Comparison of ENCODE assay signal across 12 cellular contexts in the genomic region with DNA sequence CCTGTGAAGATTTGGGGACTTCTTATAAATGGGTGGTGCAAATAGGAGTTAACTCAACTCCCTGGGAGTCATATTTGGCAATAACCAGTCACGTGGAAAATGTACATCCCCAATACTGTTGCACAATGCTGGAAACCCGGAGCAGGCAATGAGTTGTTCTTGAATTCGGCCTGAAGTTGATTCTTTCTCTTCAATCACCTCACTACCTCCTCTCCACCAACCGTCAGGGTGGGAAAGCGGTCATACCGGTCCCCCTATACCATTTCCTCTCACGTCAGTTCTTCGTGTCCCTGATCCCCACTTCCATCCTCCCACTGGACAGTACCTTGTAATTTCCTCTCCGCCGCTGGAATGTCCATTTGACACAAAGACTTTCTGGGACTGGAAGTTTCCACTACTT. TPM values are rescaled to one million over a fixed set of nuclear protein-coding genes. Genes with fewer than 3 reads are reported as not detected.
A peak's percentile ranks its signal among the peaks of the same experiment; 100 is the strongest.
DNase-seq lines count a peak whose midpoint lies in the region; ATAC-seq and TF ChIP-seq lines count a peak whose summit lies in the region.
"Had no signal": no experiment of that assay in that cellular context is flagged by ENCODE, and none has a peak within 500 bp of the region (broad histone marks: within the 10 kb centered on the region; RNA-seq: fewer than 3 reads in every experiment).

No MANE protein-coding gene starts in this region.

- TF ChIP-seq EP300 in upper lobe of left lung (IDR thresholded peaks at IDR 0.05) = peak in 3 of 4 donors; percentile 31 to 70 (median 38)

- H3K4me3 ChIP-seq in heart left ventricle (peak overlapping the region in 10 of 12 donors; percentile 47 to 78 (median 64)), right lobe of liver (peak overlapping the region; percentile 37 to 48 (median 42)), upper lobe of left lung (peak overlapping the region; percentile 34 to 58 (median 50))

- peak in 1 of 4 donors; percentile 53 for ATAC-seq in heart left ventricle
- ATAC-seq in left ventricle myocardium superior = no peak
- ATAC-seq in activated naive CD8-positive, alpha-beta T cell treated with anti-CD3 and anti-CD28 coated beads, Interleukin-2, amount 50 U/mL, for 24 hours = no peak
- peak in 1 of 4 donors; percentile 4 for ATAC-seq in right lobe of liver
- no peak for ATAC-seq in upper lobe of left lung (ENCODE audit: low FRiP score in 2 of 2)
- no peak for ATAC-seq in GM19452 (IDR thresholded peaks at IDR 0.05; ENCODE audit: unreplicated experiment)
- no peak for ATAC-seq in WTC11

- H3K36me3 Mint-ChIP-seq in activated naive CD8-positive, alpha-beta T cell treated with anti-CD3 and anti-CD28 coated beads, Interleukin-2, amount 50 U/mL, for 24 hours (ENCODE audit: low read depth) = peaks cover 66% of the 10 kb centered on the region
- no peaks in the 10 kb centered on the region for H3K36me3 Mint-ChIP-seq in WTC11

- peak overlapping the region; percentile 28 to 96 (median 84) for H3K27ac ChIP-seq in heart left ventricle
- peak overlapping the region; percentile 30 to 85 (median 63) for H3K27ac ChIP-seq in right lobe of liver
- peak overlapping the region; percentile 82 to 91 (median 86) for H3K27ac ChIP-seq in upper lobe of left lung

- 64 to 72% (median 69%) methylated on average over 10 of the region's 10 CpGs for WGBS in heart left ventricle, 4 donors
- 49% methylated on average over 10 of the region's 10 CpGs for WGBS in right lobe of liver (ENCODE audit: insufficient coverage, low coverage, low lambda C conversion rate, missing lambda C conversion rate)
- WGBS in upper lobe of left lung, 2 donors = 41 to 51% methylated on average over 10 of the region's 10 CpGs

- intact Hi-C loops in heart left ventricle (cut with DNase I) = loop anchor here in 2 of 10 donors (2.0 to 5.0 kb wide), 3 partner anchors 15 to 288 kb away; partner anchors contain the start of genes GIMAP6 (in 1 of the 2) and GIMAP8 (in 1 of the 2)
- intact Hi-C loops in left ventricle myocardium superior (cut with micrococcal nuclease) = no loop called here
- intact Hi-C loops in right lobe of liver (cut with DNase I) = loop anchor here in 1 of 2 donors (10.0 kb wide), 1 partner anchor 295 kb away; no protein-coding TSS in a partner anchor

- POLR2A ChIA-PET in WTC11 (lab: Charles Lee) = no interaction called here

- H3K27me3 Mint-ChIP-seq in activated naive CD8-positive, alpha-beta T cell treated with anti-CD3 and anti-CD28 coated beads, Interleukin-2, amount 50 U/mL, for 24 hours = no peaks in the 10 kb centered on the region
- peaks cover 100% of the 10 kb centered on the region for H3K27me3 Mint-ChIP-seq in WTC11 (ENCODE audit: low read depth)

- DNase-seq in heart left ventricle (peak in 1 of 5 donors; percentile 48), left ventricle myocardium superior (no peak), right lobe of liver (no peak), upper lobe of left lung (no peak), WTC11 (ENCODE audit: low spot score) (no peak), NCI-H1930 (lab: John Stamatoyannopoulos, UW) (no peak)
- no peak for DNase-seq in activated naive CD8-positive, alpha-beta T cell treated with anti-CD3 and anti-CD28 coated beads, Interleukin-2, amount 50 U/mL, for 24 hours
- DNase-seq: activated gamma-delta T cell treated with Interleukin-2 at 50 U/mL for 16 hours, endodermal cell, NCI-H2107, OCI-M1 had no signal

- peaks cover 82% of the 10 kb centered on the region for H3K4me1 Mint-ChIP-seq in activated naive CD8-positive, alpha-beta T cell treated with anti-CD3 and anti-CD28 coated beads, Interleukin-2, amount 50 U/mL, for 24 hours
- H3K4me1 Mint-ChIP-seq in WTC11 = peaks cover 5% of the 10 kb centered on the region; the same call in 1 of the 2 replicates

- H3K27ac Mint-ChIP-seq in activated naive CD8-positive, alpha-beta T cell treated with anti-CD3 and anti-CD28 coated beads, Interleukin-2, amount 50 U/mL, for 24 hours = peak overlapping the region; percentile 94
- no peak overlapping the region for H3K27ac Mint-ChIP-seq in WTC11
- H3K27ac Mint-ChIP-seq: endodermal cell had no signal

- H3K4me3 Mint-ChIP-seq in activated naive CD8-positive, alpha-beta T cell treated with anti-CD3 and anti-CD28 coated beads, Interleukin-2, amount 50 U/mL, for 24 hours = peak overlapping the region; percentile 91
- H3K4me3 Mint-ChIP-seq in WTC11 = no peak overlapping the region
- H3K4me3 Mint-ChIP-seq: endodermal cell had no signal

- TF ChIP-seq POLR2A in heart left ventricle (IDR thresholded peaks at IDR 0.05) (no peak), right lobe of liver (IDR thresholded peaks at IDR 0.05) (no peak), upper lobe of left lung (IDR thresholded peaks at IDR 0.05) (no peak)

- H3K27me3 ChIP-seq in heart left ventricle (no peaks in the 10 kb centered on the region), right lobe of liver (no peaks in the 10 kb centered on the region), upper lobe of left lung (no peaks in the 10 kb centered on the region)

- CTCF ChIA-PET in WTC11 (lab: Charles Lee) = interaction anchor here (2.1 kb wide), 1 partner anchor 291 kb away, joined by 5 read pairs; no protein-coding TSS in a partner anchor

- no peaks in the 10 kb centered on the region for H3K9me3 ChIP-seq in heart left ventricle
- H3K9me3 ChIP-seq in right lobe of liver = no peaks in the 10 kb centered on the region
- H3K9me3 ChIP-seq in upper lobe of left lung = no peaks in the 10 kb centered on the region

- TF ChIP-seq CTCF in heart left ventricle (IDR thresholded peaks at IDR 0.05) = no peak
- TF ChIP-seq CTCF in right lobe of liver (IDR thresholded peaks at IDR 0.05) = no peak
- no peak for TF ChIP-seq CTCF in upper lobe of left lung (IDR thresholded peaks at IDR 0.05)
- no peak for TF ChIP-seq CTCF in WTC11 (IDR thresholded peaks at IDR 0.05)

- peaks cover 3% of the 10 kb centered on the region for H3K9me3 Mint-ChIP-seq in activated naive CD8-positive, alpha-beta T cell treated with anti-CD3 and anti-CD28 coated beads, Interleukin-2, amount 50 U/mL, for 24 hours
- no peaks in the 10 kb centered on the region for H3K9me3 Mint-ChIP-seq in WTC11
- H3K9me3 Mint-ChIP-seq: endodermal cell had no signal

- peaks cover 5 to 60% (median 35%) of the 10 kb centered on the region in 12 donors for H3K4me1 ChIP-seq in heart left ventricle
- H3K4me1 ChIP-seq in right lobe of liver = peaks cover 0 to 18% (median 3%) of the 10 kb centered on the region in 4 donors
- peaks cover 13 to 32% (median 24%) of the 10 kb centered on the region in 4 donors for H3K4me1 ChIP-seq in upper lobe of left lung

- H3K36me3 ChIP-seq in heart left ventricle = peaks cover 0 to 49% (median 31%) of the 10 kb centered on the region in 9 donors
- no peaks in the 10 kb centered on the region for H3K36me3 ChIP-seq in right lobe of liver
- H3K36me3 ChIP-seq in upper lobe of left lung = peaks cover 0 to 39% (median 24%) of the 10 kb centered on the region in 4 donors

TF ChIP-seq in WTC11, 78 proteins besides CTCF, POLR2A, EP300 and RAD21 (continues in another document):
- TF ChIP-seq, protein P1, sequence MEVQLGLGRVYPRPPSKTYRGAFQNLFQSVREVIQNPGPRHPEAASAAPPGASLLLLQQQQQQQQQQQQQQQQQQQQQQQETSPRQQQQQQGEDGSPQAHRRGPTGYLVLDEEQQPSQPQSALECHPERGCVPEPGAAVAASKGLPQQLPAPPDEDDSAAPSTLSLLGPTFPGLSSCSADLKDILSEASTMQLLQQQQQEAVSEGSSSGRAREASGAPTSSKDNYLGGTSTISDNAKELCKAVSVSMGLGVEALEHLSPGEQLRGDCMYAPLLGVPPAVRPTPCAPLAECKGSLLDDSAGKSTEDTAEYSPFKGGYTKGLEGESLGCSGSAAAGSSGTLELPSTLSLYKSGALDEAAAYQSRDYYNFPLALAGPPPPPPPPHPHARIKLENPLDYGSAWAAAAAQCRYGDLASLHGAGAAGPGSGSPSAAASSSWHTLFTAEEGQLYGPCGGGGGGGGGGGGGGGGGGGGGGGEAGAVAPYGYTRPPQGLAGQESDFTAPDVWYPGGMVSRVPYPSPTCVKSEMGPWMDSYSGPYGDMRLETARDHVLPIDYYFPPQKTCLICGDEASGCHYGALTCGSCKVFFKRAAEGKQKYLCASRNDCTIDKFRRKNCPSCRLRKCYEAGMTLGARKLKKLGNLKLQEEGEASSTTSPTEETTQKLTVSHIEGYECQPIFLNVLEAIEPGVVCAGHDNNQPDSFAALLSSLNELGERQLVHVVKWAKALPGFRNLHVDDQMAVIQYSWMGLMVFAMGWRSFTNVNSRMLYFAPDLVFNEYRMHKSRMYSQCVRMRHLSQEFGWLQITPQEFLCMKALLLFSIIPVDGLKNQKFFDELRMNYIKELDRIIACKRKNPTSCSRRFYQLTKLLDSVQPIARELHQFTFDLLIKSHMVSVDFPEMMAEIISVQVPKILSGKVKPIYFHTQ (CRISPR knock-in tag; IDR thresholded peaks at IDR 0.05) = no peak

RNA-seq across cellular contexts. Expression of gene GIMAP5, which starts 2.8 kb away (rescaled TPM):
- total RNA-seq in heart left ventricle (10 to 100 TPM in 8 of 9 donors, 1 to 10 TPM in 1; 6.4 to 40.4 (median 12.2) TPM), left ventricle myocardium superior (9.8 TPM), right lobe of liver (1 to 10 TPM; 2.9 to 9.8 (median 8.0) TPM), upper lobe of left lung (100 to 1,000 TPM in 1 of 6 donors, 10 to 100 TPM in 5; 28.0 to 103 (median 41.3) TPM), WTC11 (2021) (0.24 to 0.46 TPM (median 0.39 TPM) in 3 replicates)
- 10 to 100 TPM; 22.1 to 22.2 TPM for polyA plus RNA-seq in heart left ventricle
- total RNA-seq: endodermal cell had no signal

RNA-seq across cellular contexts. Expression of gene GIMAP1, which starts 23.6 kb away (rescaled TPM):
- total RNA-seq in heart left ventricle (1 to 10 TPM; 3.4 to 9.2 (median 5.8) TPM), left ventricle myocardium superior (6.7 TPM), right lobe of liver (1 to 10 TPM in 5 of 6 experiments, under 1 TPM in 1; 0.73 to 2.4 (median 1.8) TPM), upper lobe of left lung (10 to 100 TPM in 5 of 6 donors, 1 to 10 TPM in 1; 8.4 to 13.5 (median 12.1) TPM), WTC11 (2021) (0.05 to 0.09 TPM in 2 of 3 replicates, not detected in the other)
- 1 to 10 TPM; 7.7 to 9.7 TPM for polyA plus RNA-seq in heart left ventricle
- total RNA-seq: endodermal cell had no signal

RNA-seq across cellular contexts. Expression of gene GIMAP2, which starts 54.5 kb away (rescaled TPM):
- 10 to 100 TPM in 2 of 9 donors, 1 to 10 TPM in 7; 2.1 to 23.5 (median 4.9) TPM for total RNA-seq in heart left ventricle
- polyA plus RNA-seq in heart left ventricle = 1 to 10 TPM; 2.3 to 6.6 TPM
- 6.9 TPM for total RNA-seq in left ventricle myocardium superior
- 1 to 10 TPM; 4.8 to 7.4 (median 5.7) TPM for total RNA-seq in right lobe of liver
- 10 to 100 TPM; 15.5 to 34.0 (median 23.0) TPM for total RNA-seq in upper lobe of left lung
- 0.15 to 0.37 TPM (median 0.18 TPM) in 3 replicates for total RNA-seq in WTC11 (2021)
- total RNA-seq: endodermal cell had no signal
